ENCODE assay signal across 21 cellular contexts in the genomic region with DNA sequence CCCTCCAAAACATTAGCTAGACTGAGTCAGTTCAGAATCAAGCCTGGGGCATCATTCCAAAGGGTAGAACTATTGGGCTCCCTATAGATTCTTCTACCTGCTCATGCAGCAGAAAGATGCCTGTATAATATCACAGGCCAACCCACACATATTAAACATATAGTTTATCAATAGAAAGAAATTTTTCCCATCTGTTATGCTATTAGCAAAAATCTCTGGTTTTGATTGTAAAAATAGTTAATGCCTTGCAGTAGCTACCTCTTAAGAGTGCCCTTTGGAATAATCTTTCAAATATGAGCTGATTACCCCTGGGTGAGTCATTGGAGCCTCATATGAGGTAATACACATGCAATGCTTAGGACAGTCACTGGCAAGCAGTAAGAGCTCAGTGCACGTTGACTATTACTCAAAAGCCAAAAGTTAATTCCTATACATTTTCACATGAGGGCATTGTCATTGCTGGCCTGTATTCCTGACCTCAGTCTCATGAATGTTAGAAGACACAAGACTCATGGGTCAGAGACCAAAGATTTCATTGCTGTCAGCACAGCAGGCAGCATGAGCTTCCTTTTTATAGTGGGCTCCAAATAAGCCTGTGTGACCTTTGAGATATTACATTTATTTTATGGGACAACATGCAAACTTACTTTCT.
DNase-seq lines count a peak whose midpoint lies in the region; FAIRE-seq and TF ChIP-seq lines count a peak whose summit lies in the region.
"Had no signal": no experiment of that assay in that cellular context is flagged by ENCODE, and none has a peak within 500 bp of the region (broad histone marks: within the 10 kb centered on the region; RNA-seq: fewer than 3 reads in every experiment).

No MANE protein-coding gene starts in this region.

- H3K4me3 ChIP-seq in GM23248 = no peak overlapping the region
- no peak overlapping the region for H3K4me3 ChIP-seq in epithelial cell of proximal tubule (ENCODE audit: low read depth, low read length)
- H3K4me3 ChIP-seq in rectal smooth muscle tissue (ENCODE audit: low read length) = no peak overlapping the region
- H3K4me3 ChIP-seq: right lobe of liver, upper lobe of right lung had no signal

- no peak for FAIRE-seq in RCC 7860 (lab: Jason Lieb, UNC)
- no peak for FAIRE-seq in GM19239 (lab: Jason Lieb, UNC)
- FAIRE-seq: colon had no signal

- H3K27ac ChIP-seq in GM23248 (no peak overlapping the region), rectal smooth muscle tissue (ENCODE audit: low read depth, low read length) (peak overlapping the region; percentile 59)
- H3K27ac ChIP-seq: KMS-11, right lobe of liver, upper lobe of right lung had no signal

- in situ Hi-C loops in GM23248 (cut with MboI) = no loop called here

- H3K9me3 ChIP-seq in GM23248 (ENCODE audit: low read depth) = no peaks in the 10 kb centered on the region
- H3K9me3 ChIP-seq: right lobe of liver, upper lobe of right lung had no signal

- H3K79me2 ChIP-seq in GM23248 (ENCODE audit: insufficient read depth) = no peaks in the 10 kb centered on the region

- WGBS in GM23248 (ENCODE audit: low coverage in 1 of 2, low lambda C conversion rate in 2 of 2, missing lambda C conversion rate in 2 of 2), 2 experiments = 19 to 32% methylated on average over 1 of the region's 1 CpG

- no peak for TF ChIP-seq CTCF in epithelial cell of proximal tubule (conservative IDR thresholded peaks at IDR 0.05; ENCODE audit: low read depth, low read length)

- no peaks in the 10 kb centered on the region for H3K9me2 ChIP-seq in GM23248 (ENCODE audit: insufficient read depth)

- H3K9ac ChIP-seq in GM23248 (no peak overlapping the region), rectal smooth muscle tissue (ENCODE audit: low read length) (no peak overlapping the region)
- H3K9ac ChIP-seq: KMS-11 had no signal

- H2AFZ ChIP-seq in GM23248 = no peak overlapping the region

- H3K4me2 ChIP-seq in GM23248 (ENCODE audit: unreplicated experiment) = no peak overlapping the region
- H3K4me2 ChIP-seq: KMS-11 had no signal

- H3K36me3 ChIP-seq in GM23248 (ENCODE audit: low read depth) (no peaks in the 10 kb centered on the region), rectal smooth muscle tissue (ENCODE audit: control insufficient read depth, insufficient read depth, low read length) (no peaks in the 10 kb centered on the region)
- H3K36me3 ChIP-seq: right lobe of liver, upper lobe of right lung had no signal

- H3K4me1 ChIP-seq in GM23248 (ENCODE audit: insufficient read depth) (no peaks in the 10 kb centered on the region), rectal smooth muscle tissue (ENCODE audit: control insufficient read depth, insufficient read depth, low read length) (no peaks in the 10 kb centered on the region)
- H3K4me1 ChIP-seq: right lobe of liver, upper lobe of right lung had no signal

- H4K20me1 ChIP-seq in GM23248 (ENCODE audit: insufficient read depth) = no peaks in the 10 kb centered on the region

- peak; percentile 25 for DNase-seq in GM23248
- peak; percentile 65 for DNase-seq in RCC 7860 (ENCODE audit: low spot score)
- peak; percentile 23 for DNase-seq in epithelial cell of proximal tubule (ENCODE audit: low read depth)
- DNase-seq in GM19239 (ENCODE audit: insufficient read length, low spot score) = no peak
- no peak for DNase-seq in UCSD-AML1 (lab: John Stamatoyannopoulos, UW; ENCODE audit: unreplicated experiment)
- no peak for DNase-seq in nucleus accumbens (lab: John Stamatoyannopoulos, UW)
- DNase-seq in SK-N-DZ (ENCODE audit: low spot score) = no peak
- DNase-seq: activated naive CD4-positive, alpha-beta T cell; activated T-cell treated with anti-CD3 and anti-CD28 coated beads for 4 hours; anterior cingulate cortex; CD8-positive, alpha-beta T cell; H9; NCI-H1436; NCI-H774; occipital lobe; right lobe of liver; stimulated activated naive CD8-positive, alpha-beta T cell treated with anti-CD3 and anti-CD28 coated beads, Interleukin-15, Interleukin-2, amounts not matched to agents 100 U/mL and 50 U/mL, for 24 hours; upper lobe of right lung had no signal

- no peaks in the 10 kb centered on the region for H3K27me3 ChIP-seq in GM23248 (replicated peaks; ENCODE audit: insufficient read depth)
- no peaks in the 10 kb centered on the region for H3K27me3 ChIP-seq in rectal smooth muscle tissue (ENCODE audit: control insufficient read depth, insufficient read depth, low read length)
- H3K27me3 ChIP-seq: right lobe of liver, upper lobe of right lung had no signal

- H3F3A ChIP-seq in GM23248 (ENCODE audit: insufficient read depth) = no peaks in the 10 kb centered on the region

Comparison
In these comparisons a context has a peak if more than half of its experiments do, and no peak if none do; other contexts are left out.
1. DNase-seq: peak in GM23248 (single experiment), RCC 7860 (single experiment) and epithelial cell of proximal tubule (single experiment); none in GM19239 (single experiment), UCSD-AML1 (single experiment), nucleus accumbens (0 of 56) and SK-N-DZ (single experiment).